1 cellular context compared by ENCODE assay signal in the genomic region with DNA sequence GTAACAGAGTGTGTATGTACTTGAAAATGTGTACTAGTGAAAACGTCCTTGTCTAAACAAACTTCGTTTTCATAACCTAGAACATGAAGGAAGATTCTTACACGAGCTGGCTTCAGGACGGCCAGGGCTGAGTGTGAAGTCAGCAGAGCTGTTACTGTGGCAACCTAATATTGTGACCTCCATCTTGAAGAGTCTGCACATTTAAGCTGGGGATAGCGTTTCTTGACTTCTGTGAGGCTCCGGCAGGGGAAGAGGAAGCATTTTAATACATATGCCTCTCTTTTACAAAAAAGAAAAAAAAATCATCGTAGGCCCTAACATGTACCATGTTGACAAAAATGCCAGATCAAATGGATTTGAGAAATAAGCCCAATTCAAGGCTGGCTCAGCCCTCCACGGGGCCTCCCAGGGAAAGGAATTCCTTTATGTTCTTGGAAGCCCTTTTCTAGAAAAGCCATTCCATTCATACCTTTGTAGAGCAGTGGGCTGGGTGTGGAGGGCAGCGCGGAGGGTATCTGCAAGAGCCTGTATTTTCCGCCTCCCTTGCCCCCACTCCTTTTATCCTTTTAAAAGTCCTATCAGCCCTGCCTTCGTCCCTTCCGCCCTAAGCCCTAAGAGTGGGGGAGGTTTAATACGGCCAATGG.
TF ChIP-seq lines count a peak whose summit lies in the region.

No MANE protein-coding gene starts in this region.

TF ChIP-seq in IMR-90, 13 proteins besides CTCF, POLR2A, EP300 and RAD21:
- TF ChIP-seq, protein P1, sequence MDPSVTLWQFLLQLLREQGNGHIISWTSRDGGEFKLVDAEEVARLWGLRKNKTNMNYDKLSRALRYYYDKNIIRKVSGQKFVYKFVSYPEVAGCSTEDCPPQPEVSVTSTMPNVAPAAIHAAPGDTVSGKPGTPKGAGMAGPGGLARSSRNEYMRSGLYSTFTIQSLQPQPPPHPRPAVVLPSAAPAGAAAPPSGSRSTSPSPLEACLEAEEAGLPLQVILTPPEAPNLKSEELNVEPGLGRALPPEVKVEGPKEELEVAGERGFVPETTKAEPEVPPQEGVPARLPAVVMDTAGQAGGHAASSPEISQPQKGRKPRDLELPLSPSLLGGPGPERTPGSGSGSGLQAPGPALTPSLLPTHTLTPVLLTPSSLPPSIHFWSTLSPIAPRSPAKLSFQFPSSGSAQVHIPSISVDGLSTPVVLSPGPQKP (IDR thresholded peaks at IDR 0.05; ENCODE audit: borderline replicate concordance, low read depth, low read length) = no peak
- TF ChIP-seq CEBPB (IDR thresholded peaks at IDR 0.05; ENCODE audit: low read depth, low read length) = no peak
- TF ChIP-seq MAZ (IDR thresholded peaks at IDR 0.05; ENCODE audit: borderline replicate concordance, low read depth, low read length) = no peak
- no peak for TF ChIP-seq MXI1 (IDR thresholded peaks at IDR 0.05; ENCODE audit: borderline replicate concordance, low read depth, low read length)
- no peak for TF ChIP-seq MAFK (IDR thresholded peaks at IDR 0.05; ENCODE audit: low read depth, low read length)
- TF ChIP-seq FOS (IDR thresholded peaks at IDR 0.05; ENCODE audit: low read depth, low read length) = no peak
- no peak for TF ChIP-seq SMC3 (IDR thresholded peaks at IDR 0.05; ENCODE audit: low read depth, low read length)
- TF ChIP-seq RCOR1 (IDR thresholded peaks at IDR 0.05; ENCODE audit: insufficient replicate concordance, low read length) = no peak
- TF ChIP-seq BHLHE40 (IDR thresholded peaks at IDR 0.05; ENCODE audit: low read depth, low read length) = no peak
- TF ChIP-seq CHD1 (IDR thresholded peaks at IDR 0.05; ENCODE audit: low read depth, low read length) = no peak
- no peak for TF ChIP-seq USF2 (IDR thresholded peaks at IDR 0.05; ENCODE audit: low read depth, low read length)
- TF ChIP-seq RFX5 (IDR thresholded peaks at IDR 0.05; ENCODE audit: low read depth, low read length) = no peak
